Comparison of ENCODE assay signal across 24 cellular contexts in the genomic region with DNA sequence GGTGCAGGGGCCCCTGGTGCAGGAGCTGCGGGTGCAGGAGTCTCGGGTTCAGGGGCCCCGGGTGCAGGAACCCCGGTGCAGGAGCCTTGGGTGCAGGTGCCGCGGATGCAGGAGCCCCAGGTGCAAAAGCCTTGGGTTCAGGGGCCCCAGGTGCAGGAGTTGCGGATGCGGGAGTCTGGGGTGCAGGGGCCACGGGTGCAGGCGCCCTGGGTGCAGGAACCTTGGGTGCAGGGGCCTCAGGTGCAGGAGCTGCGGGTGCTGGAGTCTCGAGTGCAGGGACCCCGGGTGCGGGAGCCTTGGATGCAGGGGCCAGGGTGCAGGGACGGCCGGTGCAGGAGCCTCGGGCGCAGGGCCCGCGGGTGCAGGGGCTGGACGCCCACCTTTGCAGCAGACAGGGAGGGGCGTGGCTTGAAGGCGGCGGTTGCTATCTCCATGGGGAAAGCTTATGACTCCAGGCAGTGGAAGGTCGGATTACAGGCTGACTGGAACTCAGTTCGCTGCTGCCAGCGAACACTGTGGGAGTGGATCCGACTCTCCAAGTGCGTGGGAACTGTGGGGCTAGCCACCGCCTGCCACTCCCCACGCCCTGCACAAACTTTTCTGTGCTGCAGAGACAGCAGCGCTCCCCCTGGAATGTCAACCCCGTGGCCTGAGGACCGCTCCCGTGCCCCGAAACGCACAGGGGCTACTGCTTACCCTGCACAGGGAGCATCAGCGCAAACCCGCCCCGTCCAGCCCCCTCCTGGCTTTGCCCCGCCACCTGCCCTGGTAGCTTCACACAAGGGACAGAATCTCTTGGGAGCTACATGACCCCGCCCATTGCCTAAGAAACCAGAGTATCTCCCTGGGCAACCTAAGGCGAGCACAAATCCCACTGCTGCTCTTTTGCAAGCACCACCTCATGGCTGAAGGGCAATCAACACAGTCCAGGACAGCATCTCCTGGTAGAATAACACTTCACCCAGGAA. TPM values are rescaled to one million over a fixed set of nuclear protein-coding genes. Genes with fewer than 3 reads are reported as not detected.
DNase-seq lines count a peak whose midpoint lies in the region; ATAC-seq lines count a peak whose summit lies in the region.
"Had no signal": no experiment of that assay in that cellular context is flagged by ENCODE, and none has a peak within 500 bp of the region (broad histone marks: within the 10 kb centered on the region; RNA-seq: fewer than 3 reads in every experiment).

No MANE protein-coding gene starts in this region.

- no peaks in the 10 kb centered on the region for H3K27me3 ChIP-seq in trophoblast cell (ENCODE audit: insufficient read depth, low read length)

- no peak overlapping the region for H3K18ac ChIP-seq in trophoblast cell (ENCODE audit: low read length)

- H3K79me1 ChIP-seq in trophoblast cell (ENCODE audit: low read length) = no peaks in the 10 kb centered on the region

- H4K91ac ChIP-seq in trophoblast cell (ENCODE audit: low read depth, low read length) = no peak overlapping the region

- H3K4ac ChIP-seq in trophoblast cell (ENCODE audit: low read depth, low read length) = no peak overlapping the region

- H3K27ac ChIP-seq in trophoblast cell (ENCODE audit: low read depth, low read length) = no peak overlapping the region
- H3K27ac ChIP-seq: ascending aorta, heart right ventricle, left ventricle myocardium inferior, SJSA1 had no signal

- peak; percentile 32 for DNase-seq in NCI-H2171 treated with DMSO at 0.1 percent for 48 hours (lab: John Stamatoyannopoulos, UW)
- DNase-seq in NCI-H2171 (lab: John Stamatoyannopoulos, UW) = no peak
- peak; percentile 13 for DNase-seq in NCI-H524 treated with DMSO at 0.1 percent for 48 hours (lab: John Stamatoyannopoulos, UW)
- peak; percentile 25 for DNase-seq in iPS DF 19.7 (ENCODE audit: low read depth, low spot score)
- DNase-seq in trophoblast cell = no peak
- DNase-seq in activated CD4-positive, alpha-beta T cell treated with anti-CD3 and anti-CD28 coated beads, Interleukin-2, amount 50 U/mL, for 48 hours = no peak
- no peak for DNase-seq in NCI-H2196 (lab: John Stamatoyannopoulos, UW; ENCODE audit: unreplicated experiment)
- DNase-seq: ACHN; activated CD4-positive, CD25-positive, alpha-beta regulatory T cell; activated CD8-positive, alpha-beta T cell treated with anti-CD3 and anti-CD28 coated beads, Interleukin-2, amount 10 ng/mL, durations not matched to agents 7 days and 5 days; activated naive CD4-positive, alpha-beta T cell treated with anti-CD3 and anti-CD28 coated beads, Interleukin-2, amount 10 ng/mL, durations not matched to agents 7 days and 5 days; activated T-cell treated with anti-CD3 and anti-CD28 coated beads, Interleukin-2, amount 50 U/mL, for 48 hours; C1 segment of cervical spinal cord; GF-D8; heart right ventricle; left ventricle myocardium inferior; NCI-H187; stimulated activated CD4-positive, alpha-beta T cell treated with anti-CD3 and anti-CD28 coated beads, Interleukin-4, amount 100 ng/mL, for 4 hours; T-helper 2 cell had no signal

- H3K36me3 ChIP-seq in trophoblast cell (ENCODE audit: control insufficient read depth in 1 of 2, insufficient read depth in 2 of 2, low read length in 2 of 2) = no peaks in the 10 kb centered on the region
- H3K36me3 ChIP-seq: ascending aorta, heart right ventricle, left ventricle myocardium inferior, SJSA1 had no signal

- H3K79me2 ChIP-seq in trophoblast cell (ENCODE audit: control insufficient read depth, insufficient read depth, low read length, poor library complexity) = no peaks in the 10 kb centered on the region

- no peak overlapping the region for H4K8ac ChIP-seq in trophoblast cell (ENCODE audit: low read depth, low read length)

- no peak overlapping the region for H2BK5ac ChIP-seq in trophoblast cell (ENCODE audit: low read depth, low read length, poor library complexity)

- no peak for ATAC-seq in GM21381 (IDR thresholded peaks at IDR 0.05; ENCODE audit: unreplicated experiment)
- ATAC-seq: activated CD8-positive, alpha-beta T cell treated with anti-CD3 and anti-CD28 coated beads, Interleukin-2, amount 10 ng/mL, durations not matched to agents 7 days and 5 days; heart right ventricle; Panc1 had no signal

- no peak overlapping the region for H3K23ac ChIP-seq in trophoblast cell (ENCODE audit: low read length)

- no peak overlapping the region for H2AFZ ChIP-seq in trophoblast cell (ENCODE audit: insufficient read depth, low read length, poor library complexity)

- H3K9me3 ChIP-seq in trophoblast cell (ENCODE audit: insufficient read depth, low read depth, low read length) = peaks cover 2% of the 10 kb centered on the region
- H3K9me3 ChIP-seq: SJSA1 had no signal

- no peak overlapping the region for H2BK120ac ChIP-seq in trophoblast cell (ENCODE audit: insufficient read depth, low read length, poor library complexity)

- WGBS in trophoblast cell (ENCODE audit: extremely low coverage, insufficient coverage, insufficient read length) = no CpG with 5 or more reads among the region's 43 CpGs

- H4K12ac ChIP-seq in trophoblast cell (ENCODE audit: low read depth, low read length) = no peak overlapping the region

- no peak overlapping the region for H2BK12ac ChIP-seq in trophoblast cell (ENCODE audit: low read length)

- H3K14ac ChIP-seq in trophoblast cell (ENCODE audit: low read length) = no peak overlapping the region

- no peak overlapping the region for H3K4me3 ChIP-seq in trophoblast cell (ENCODE audit: low read depth, low read length)
- H3K4me3 ChIP-seq: ascending aorta, heart right ventricle, left ventricle myocardium inferior, SJSA1 had no signal

- no peak overlapping the region for H3K9ac ChIP-seq in trophoblast cell (ENCODE audit: low read length)

- no peak overlapping the region for H2AK5ac ChIP-seq in trophoblast cell (ENCODE audit: low read length)

- peaks cover 0 to 6% of the 10 kb centered on the region in 2 experiments for H3K4me1 ChIP-seq in trophoblast cell (ENCODE audit: control insufficient read depth in 1 of 2, insufficient read depth in 2 of 2, low read length in 2 of 2)
- H3K4me1 ChIP-seq: ascending aorta, heart right ventricle, left ventricle myocardium inferior, SJSA1 had no signal

- peak overlapping the region; percentile 37 for H3K4me2 ChIP-seq in trophoblast cell (ENCODE audit: low read length)

RNA-seq across cellular contexts. Expression of a gene that starts 40.3 kb away (rescaled TPM):
- 226 and 232 TPM in 2 replicates for polyA plus RNA-seq in trophoblast cell (2013)

RNA-seq across cellular contexts. Expression of a gene that starts 42.5 kb away (rescaled TPM):
- not detected in 2 replicates for polyA plus RNA-seq in trophoblast cell (2013)
- polyA plus RNA-seq: heart right ventricle, urinary bladder had no signal

RNA-seq across cellular contexts. Expression of a gene that starts 44.6 kb away (rescaled TPM):
- polyA plus RNA-seq in trophoblast cell (2013) = not detected in 2 replicates
- polyA plus RNA-seq: heart right ventricle, urinary bladder had no signal

Comparison
In these comparisons a context has a peak if more than half of its experiments do, and no peak if none do; other contexts are left out.
1. DNase-seq: peak in NCI-H2171 treated with DMSO at 0.1 percent for 48 hours (single experiment), NCI-H524 treated with DMSO at 0.1 percent for 48 hours (single experiment) and iPS DF 19.7 (single experiment); none in NCI-H2171 (single experiment), trophoblast cell (0 of 2), activated CD4-positive, alpha-beta T cell treated with anti-CD3 and anti-CD28 coated beads, Interleukin-2, amount 50 U/mL, for 48 hours (0 of 2) and NCI-H2196 (single experiment).